31 cellular contexts compared by ENCODE assay signal in the genomic region with DNA sequence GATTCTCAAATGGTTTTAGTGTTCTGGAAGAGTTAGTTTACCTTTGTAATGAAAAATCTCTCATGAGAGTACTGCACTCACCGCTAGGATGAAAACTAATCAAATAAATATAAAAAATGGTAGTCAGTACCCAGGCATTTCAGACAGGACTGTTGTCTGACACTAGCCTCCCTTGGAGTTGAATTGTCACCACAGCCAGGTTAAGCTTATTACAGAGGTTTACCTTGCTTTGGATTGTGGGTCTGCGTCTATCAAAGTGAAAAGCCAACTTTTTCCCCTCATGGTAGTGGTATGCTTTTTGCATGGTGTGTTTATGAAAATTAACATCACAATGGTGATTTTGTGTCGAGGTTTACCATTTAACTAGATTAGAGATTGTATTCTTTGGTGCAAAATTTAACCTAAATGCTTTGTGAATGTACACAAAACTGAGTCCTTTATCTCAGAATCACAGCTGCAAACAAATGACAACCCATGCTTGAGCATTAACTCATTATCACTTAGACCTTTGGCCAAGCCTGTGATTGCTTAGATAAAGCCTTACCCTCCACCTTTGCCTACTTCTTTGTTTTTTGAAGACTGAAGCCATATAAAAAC. TPM values are rescaled to one million over a fixed set of nuclear protein-coding genes. Genes with fewer than 3 reads are reported as not detected.
DNase-seq lines count a peak whose midpoint lies in the region; ATAC-seq and TF ChIP-seq lines count a peak whose summit lies in the region.
"Had no signal": no experiment of that assay in that cellular context is flagged by ENCODE, and none has a peak within 500 bp of the region (broad histone marks: within the 10 kb centered on the region; RNA-seq: fewer than 3 reads in every experiment).

No MANE protein-coding gene starts in this region.

- peaks cover 0 to 5% (median 0%) of the 10 kb centered on the region in 5 donors for H3K9me3 Mint-ChIP-seq in CD8-positive, alpha-beta memory T cell
- H3K9me3 Mint-ChIP-seq: natural killer cell; stimulated activated memory B cell treated with anti-CD40 and anti-IgM and Interleukin-4, amounts not matched to agents 10 μg/mL and 1 μg/mL and 100 μg/mL, for 72 hours had no signal

- no peak overlapping the region for H3K27ac ChIP-seq in CD8-positive, alpha-beta memory T cell (ENCODE audit: low read depth, low read length)
- peak overlapping the region; percentile 44 for H3K27ac ChIP-seq in hepatocyte
- H3K27ac ChIP-seq in neutrophil, result peak overlapping the region; percentile 0
- H3K27ac ChIP-seq: BLaER1, breast epithelium, GM23248, left ventricle myocardium inferior, PC-9, upper lobe of right lung had no signal

- H3K4me3 Mint-ChIP-seq in CD8-positive, alpha-beta memory T cell, result peak overlapping the region in 1 of 7 donors; percentile 61
- H3K4me3 Mint-ChIP-seq: natural killer cell; stimulated activated memory B cell treated with anti-CD40 and anti-IgM and Interleukin-4, amounts not matched to agents 10 μg/mL and 1 μg/mL and 100 μg/mL, for 72 hours had no signal

- peak overlapping the region in 6 of 8 donors; percentile 6 to 58 (median 22) for H3K27ac Mint-ChIP-seq in CD8-positive, alpha-beta memory T cell
- H3K27ac Mint-ChIP-seq: stimulated activated memory B cell treated with anti-CD40 and anti-IgM and Interleukin-4, amounts not matched to agents 10 μg/mL and 1 μg/mL and 100 μg/mL, for 72 hours had no signal

- peaks cover 68% of the 10 kb centered on the region for H3K4me1 ChIP-seq in CD8-positive, alpha-beta memory T cell (ENCODE audit: insufficient read depth, low read length)
- peaks cover 25% of the 10 kb centered on the region for H3K4me1 ChIP-seq in HAP-1
- H3K4me1 ChIP-seq in hepatocyte (ENCODE audit: insufficient read depth), result peaks cover 14% of the 10 kb centered on the region
- H3K4me1 ChIP-seq in neutrophil (ENCODE audit: control insufficient read depth in 1 of 2, insufficient read depth in 1 of 2, low read depth in 1 of 2, low read length in 1 of 2), result peaks cover 10 to 12% of the 10 kb centered on the region in 2 experiments
- H3K4me1 ChIP-seq: BLaER1, breast epithelium had no signal

- no peaks in the 10 kb centered on the region for H3K9me2 ChIP-seq in hepatocyte (replicated peaks; ENCODE audit: insufficient read depth)
- H3K9me2 ChIP-seq: SK-N-SH had no signal

- peaks cover 5 to 37% (median 8%) of the 10 kb centered on the region in 3 donors for H3K36me3 Mint-ChIP-seq in CD8-positive, alpha-beta memory T cell
- H3K36me3 Mint-ChIP-seq: natural killer cell had no signal

- peaks cover 18% of the 10 kb centered on the region for H4K20me1 ChIP-seq in hepatocyte (ENCODE audit: insufficient read depth, poor library complexity, severe bottlenecking)

- H3K79me2 ChIP-seq in hepatocyte, result peaks cover 92% of the 10 kb centered on the region

- peak overlapping the region; percentile 60 for H3K4me2 ChIP-seq in hepatocyte
- H3K4me2 ChIP-seq: BLaER1, PC-9, SK-N-SH had no signal

- DNase-seq in CD8-positive, alpha-beta memory T cell, result no peak
- peak; percentile 17 to 67 for DNase-seq in HAP-1 (ENCODE audit: low spot score in 2 of 2)
- DNase-seq in hepatocyte (ENCODE audit: low spot score), result peak; percentile 26
- no peak for DNase-seq in effector CD4-positive, alpha-beta T cell
- no peak for DNase-seq in middle frontal gyrus (ENCODE audit: extremely low spot score, low spot score)
- DNase-seq: activated CD4-positive, alpha-beta T cell treated with anti-CD3 and anti-CD28 coated beads, Interleukin-2, amount 50 U/mL, for 1 hour; activated CD4-positive, CD25-positive, alpha-beta regulatory T cell; activated naive CD4-positive, alpha-beta T cell treated with Interleukin-2 at 50 U/mL for 16 hours; anterior cingulate cortex; Calu3; DND-41; effector CD8-positive, alpha-beta T cell; GF-D8; GM23248; left ventricle myocardium inferior; natural killer cell; NCI-H1417 treated with DMSO at 0.1 percent for 48 hours; NCI-H2081; NCI-H524 treated with DMSO at 0.1 percent for 48 hours; NK-92 treated with Interleukin-12 subunit alpha and Interleukin-12 subunit beta, amount 100 ng/mL, for 24 hours; occipital lobe; PC-9; SK-N-SH; substantia nigra; upper lobe of right lung had no signal

- H2AFZ ChIP-seq in hepatocyte, result no peak overlapping the region
- H2AFZ ChIP-seq: GM23248, PC-9 had no signal

- in situ Hi-C loops in HAP-1 (cut with MboI; ENCODE audit: low sequenced_read_pairs), result no loop called here

- no peaks in the 10 kb centered on the region for H3K9me3 ChIP-seq in CD8-positive, alpha-beta memory T cell (ENCODE audit: low read length)
- H3K9me3 ChIP-seq in HAP-1 (no peaks in the 10 kb centered on the region), hepatocyte (ENCODE audit: low read depth) (no peaks in the 10 kb centered on the region), neutrophil (no peaks in the 10 kb centered on the region)
- H3K9me3 ChIP-seq: breast epithelium, SK-N-SH, upper lobe of right lung had no signal

- 58% methylated on average over 3 of the region's 3 CpGs for WGBS in hepatocyte (ENCODE audit: low lambda C conversion rate, missing lambda C conversion rate)

- CTCF ChIA-PET in CD8-positive, alpha-beta memory T cell (lab: Charles Lee), result interaction anchor here (1.0 to 1.8 kb wide), 2 partner anchors 9 to 131 kb away, joined by 4 to 5 read pairs; no protein-coding TSS in a partner anchor

- no peaks in the 10 kb centered on the region for H3K36me3 ChIP-seq in CD8-positive, alpha-beta memory T cell (ENCODE audit: insufficient read depth, low read length)
- H3K36me3 ChIP-seq in HAP-1 (replicated peaks), result no peaks in the 10 kb centered on the region
- H3K36me3 ChIP-seq in hepatocyte (replicated peaks; ENCODE audit: insufficient read depth, low read depth), result no peaks in the 10 kb centered on the region
- H3K36me3 ChIP-seq in neutrophil, result peaks cover 2% of the 10 kb centered on the region
- H3K36me3 ChIP-seq: breast epithelium, left ventricle myocardium inferior, upper lobe of right lung had no signal

- no peak for ATAC-seq in GM19035 (IDR thresholded peaks at IDR 0.05; ENCODE audit: unreplicated experiment)
- ATAC-seq: natural killer cell; Right ventricle myocardium inferior; stimulated activated memory B cell treated with anti-CD40 and anti-IgM and Interleukin-4, amounts not matched to agents 10 μg/mL and 1 μg/mL and 100 μg/mL, for 72 hours; upper lobe of right lung had no signal

- POLR2A ChIA-PET in CD8-positive, alpha-beta memory T cell (lab: Charles Lee), result no interaction called here

- no peak overlapping the region for H3K4me3 ChIP-seq in CD8-positive, alpha-beta memory T cell (ENCODE audit: low read length)
- H3K4me3 ChIP-seq in HAP-1, result no peak overlapping the region
- no peak overlapping the region for H3K4me3 ChIP-seq in hepatocyte
- H3K4me3 ChIP-seq in neutrophil (ENCODE audit: low read depth in 1 of 2, low read length in 1 of 2), result no peak overlapping the region
- H3K4me3 ChIP-seq: BLaER1, breast epithelium, GM23248, left ventricle myocardium inferior, PC-9, upper lobe of right lung had no signal

- no peaks in the 10 kb centered on the region for H3K27me3 Mint-ChIP-seq in CD8-positive, alpha-beta memory T cell
- H3K27me3 Mint-ChIP-seq: stimulated activated memory B cell treated with anti-CD40 and anti-IgM and Interleukin-4, amounts not matched to agents 10 μg/mL and 1 μg/mL and 100 μg/mL, for 72 hours had no signal

- TF ChIP-seq CTCF in hepatocyte (IDR thresholded peaks at IDR 0.05; ENCODE audit: poor library complexity) (no peak), neutrophil (IDR thresholded peaks at IDR 0.05) (no peak)

- peaks cover 66 to 88% (median 84%) of the 10 kb centered on the region in 3 donors for H3K4me1 Mint-ChIP-seq in CD8-positive, alpha-beta memory T cell

- H3K27me3 ChIP-seq in CD8-positive, alpha-beta memory T cell (ENCODE audit: insufficient read depth, low read length, poor library complexity, severe bottlenecking), result no peaks in the 10 kb centered on the region
- H3K27me3 ChIP-seq in HAP-1 (ENCODE audit: low read depth) (no peaks in the 10 kb centered on the region), hepatocyte (no peaks in the 10 kb centered on the region), neutrophil (no peaks in the 10 kb centered on the region)
- H3K27me3 ChIP-seq: BLaER1, breast epithelium, upper lobe of right lung had no signal

RNA-seq across cellular contexts. Expression of a gene that starts 20.1 kb away (rescaled TPM):
- total RNA-seq in CD8-positive, alpha-beta memory T cell, result 100 to 1,000 TPM; 252 to 256 TPM
- 60.8 TPM for polyA plus RNA-seq in CD8-positive, alpha-beta memory T cell
- total RNA-seq in hepatocyte, result 49.6 and 56.2 TPM in 2 replicates
- 34.2 and 48.8 TPM in 2 replicates for polyA plus RNA-seq in hepatocyte

Comparison
In these comparisons a context has a peak if more than half of its experiments do, and no peak if none do; other contexts are left out.
1. DNase-seq: peak in HAP-1 (2 of 2) and hepatocyte (single experiment); none in CD8-positive, alpha-beta memory T cell (0 of 5), effector CD4-positive, alpha-beta T cell (single experiment) and middle frontal gyrus (single experiment).